Comparison of ENCODE assay signal across 1 cellular context in genomic region chr1:114715952-114716303, GRCh38.
TF ChIP-seq lines count a peak whose summit lies in the region.

No MANE protein-coding gene starts in this region.

TF ChIP-seq in GM23338, 12 proteins besides CTCF, POLR2A, EP300 and RAD21 (continued from another document):
- TF ChIP-seq, protein P1, sequence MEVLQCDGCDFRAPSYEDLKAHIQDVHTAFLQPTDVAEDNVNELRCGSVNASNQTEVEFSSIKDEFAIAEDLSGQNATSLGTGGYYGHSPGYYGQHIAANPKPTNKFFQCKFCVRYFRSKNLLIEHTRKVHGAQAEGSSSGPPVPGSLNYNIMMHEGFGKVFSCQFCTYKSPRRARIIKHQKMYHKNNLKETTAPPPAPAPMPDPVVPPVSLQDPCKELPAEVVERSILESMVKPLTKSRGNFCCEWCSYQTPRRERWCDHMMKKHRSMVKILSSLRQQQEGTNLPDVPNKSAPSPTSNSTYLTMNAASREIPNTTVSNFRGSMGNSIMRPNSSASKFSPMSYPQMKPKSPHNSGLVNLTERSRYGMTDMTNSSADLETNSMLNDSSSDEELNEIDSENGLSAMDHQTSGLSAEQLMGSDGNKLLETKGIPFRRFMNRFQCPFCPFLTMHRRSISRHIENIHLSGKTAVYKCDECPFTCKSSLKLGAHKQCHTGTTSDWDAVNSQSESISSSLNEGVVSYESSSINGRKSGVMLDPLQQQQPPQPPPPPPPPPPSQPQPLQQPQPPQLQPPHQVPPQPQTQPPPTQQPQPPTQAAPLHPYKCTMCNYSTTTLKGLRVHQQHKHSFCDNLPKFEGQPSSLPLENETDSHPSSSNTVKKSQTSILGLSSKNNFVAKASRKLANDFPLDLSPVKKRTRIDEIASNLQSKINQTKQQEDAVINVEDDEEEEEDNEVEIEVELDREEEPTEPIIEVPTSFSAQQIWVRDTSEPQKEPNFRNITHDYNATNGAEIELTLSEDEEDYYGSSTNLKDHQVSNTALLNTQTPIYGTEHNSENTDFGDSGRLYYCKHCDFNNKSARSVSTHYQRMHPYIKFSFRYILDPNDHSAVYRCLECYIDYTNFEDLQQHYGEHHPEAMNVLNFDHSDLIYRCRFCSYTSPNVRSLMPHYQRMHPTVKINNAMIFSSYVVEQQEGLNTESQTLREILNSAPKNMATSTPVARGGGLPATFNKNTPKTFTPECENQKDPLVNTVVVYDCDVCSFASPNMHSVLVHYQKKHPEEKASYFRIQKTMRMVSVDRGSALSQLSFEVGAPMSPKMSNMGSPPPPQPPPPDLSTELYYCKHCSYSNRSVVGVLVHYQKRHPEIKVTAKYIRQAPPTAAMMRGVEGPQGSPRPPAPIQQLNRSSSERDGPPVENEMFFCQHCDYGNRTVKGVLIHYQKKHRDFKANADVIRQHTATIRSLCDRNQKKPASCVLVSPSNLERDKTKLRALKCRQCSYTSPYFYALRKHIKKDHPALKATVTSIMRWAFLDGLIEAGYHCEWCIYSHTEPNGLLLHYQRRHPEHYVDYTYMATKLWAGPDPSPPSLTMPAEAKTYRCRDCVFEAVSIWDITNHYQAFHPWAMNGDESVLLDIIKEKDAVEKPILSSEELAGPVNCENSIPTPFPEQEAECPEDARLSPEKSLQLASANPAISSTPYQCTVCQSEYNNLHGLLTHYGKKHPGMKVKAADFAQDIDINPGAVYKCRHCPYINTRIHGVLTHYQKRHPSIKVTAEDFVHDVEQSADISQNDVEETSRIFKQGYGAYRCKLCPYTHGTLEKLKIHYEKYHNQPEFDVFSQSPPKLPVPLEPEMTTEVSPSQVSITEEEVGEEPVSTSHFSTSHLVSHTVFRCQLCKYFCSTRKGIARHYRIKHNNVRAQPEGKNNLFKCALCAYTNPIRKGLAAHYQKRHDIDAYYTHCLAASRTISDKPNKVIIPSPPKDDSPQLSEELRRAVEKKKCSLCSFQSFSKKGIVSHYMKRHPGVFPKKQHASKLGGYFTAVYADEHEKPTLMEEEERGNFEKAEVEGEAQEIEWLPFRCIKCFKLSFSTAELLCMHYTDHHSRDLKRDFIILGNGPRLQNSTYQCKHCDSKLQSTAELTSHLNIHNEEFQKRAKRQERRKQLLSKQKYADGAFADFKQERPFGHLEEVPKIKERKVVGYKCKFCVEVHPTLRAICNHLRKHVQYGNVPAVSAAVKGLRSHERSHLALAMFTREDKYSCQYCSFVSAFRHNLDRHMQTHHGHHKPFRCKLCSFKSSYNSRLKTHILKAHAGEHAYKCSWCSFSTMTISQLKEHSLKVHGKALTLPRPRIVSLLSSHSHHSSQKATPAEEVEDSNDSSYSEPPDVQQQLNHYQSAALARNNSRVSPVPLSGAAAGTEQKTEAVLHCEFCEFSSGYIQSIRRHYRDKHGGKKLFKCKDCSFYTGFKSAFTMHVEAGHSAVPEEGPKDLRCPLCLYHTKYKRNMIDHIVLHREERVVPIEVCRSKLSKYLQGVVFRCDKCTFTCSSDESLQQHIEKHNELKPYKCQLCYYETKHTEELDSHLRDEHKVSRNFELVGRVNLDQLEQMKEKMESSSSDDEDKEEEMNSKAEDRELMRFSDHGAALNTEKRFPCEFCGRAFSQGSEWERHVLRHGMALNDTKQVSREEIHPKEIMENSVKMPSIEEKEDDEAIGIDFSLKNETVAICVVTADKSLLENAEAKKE (CRISPR knock-in tag; IDR thresholded peaks at IDR 0.05) = no peak
- TF ChIP-seq JUNB (IDR thresholded peaks at IDR 0.05; ENCODE audit: unreplicated experiment) = no peak
- TF ChIP-seq, protein P2, sequence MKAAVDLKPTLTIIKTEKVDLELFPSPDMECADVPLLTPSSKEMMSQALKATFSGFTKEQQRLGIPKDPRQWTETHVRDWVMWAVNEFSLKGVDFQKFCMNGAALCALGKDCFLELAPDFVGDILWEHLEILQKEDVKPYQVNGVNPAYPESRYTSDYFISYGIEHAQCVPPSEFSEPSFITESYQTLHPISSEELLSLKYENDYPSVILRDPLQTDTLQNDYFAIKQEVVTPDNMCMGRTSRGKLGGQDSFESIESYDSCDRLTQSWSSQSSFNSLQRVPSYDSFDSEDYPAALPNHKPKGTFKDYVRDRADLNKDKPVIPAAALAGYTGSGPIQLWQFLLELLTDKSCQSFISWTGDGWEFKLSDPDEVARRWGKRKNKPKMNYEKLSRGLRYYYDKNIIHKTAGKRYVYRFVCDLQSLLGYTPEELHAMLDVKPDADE (IDR thresholded peaks at IDR 0.05) = no peak
TF ChIP-seq in GM23338: peak in this region for 0.
